1 cellular context compared by ENCODE assay signal in the genomic region with DNA sequence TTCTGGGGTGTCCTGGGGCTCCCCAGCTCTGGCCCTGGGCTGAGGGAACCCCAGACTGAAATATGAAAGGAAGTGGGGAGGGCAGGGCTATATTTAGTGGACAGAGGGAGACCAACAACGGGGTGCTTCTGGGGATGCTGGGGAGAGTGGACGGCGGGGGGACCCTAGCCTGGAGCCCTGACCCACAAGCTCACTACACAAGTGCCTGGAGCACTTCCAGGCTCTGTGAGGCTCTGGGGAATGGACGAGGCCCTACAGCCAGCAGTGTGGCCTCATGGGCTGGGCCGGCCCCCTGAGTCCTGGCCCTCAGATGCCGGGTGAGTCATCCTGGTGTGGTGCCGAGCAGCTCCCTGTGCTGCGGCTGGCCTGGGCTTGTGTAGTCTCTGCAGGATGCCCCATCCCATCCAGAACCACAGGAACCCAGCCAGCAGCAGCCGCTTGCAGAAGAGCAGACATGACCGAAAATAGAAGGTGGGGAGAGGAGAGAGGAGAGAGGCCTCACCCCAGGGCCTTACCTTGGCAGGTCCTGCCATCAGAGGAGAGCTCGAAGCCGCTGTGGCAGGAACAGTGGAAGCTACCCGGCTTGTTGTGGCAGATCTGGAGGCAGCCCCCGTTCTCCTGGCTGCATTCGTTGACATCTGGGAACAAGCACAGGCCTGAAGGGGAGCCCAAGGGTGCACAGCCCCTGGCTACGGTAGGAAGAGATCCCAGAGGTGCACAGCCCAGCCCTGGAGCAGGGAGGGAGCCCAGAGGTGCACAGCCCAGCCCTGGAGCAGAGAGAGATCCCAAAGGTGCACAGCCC.
TF ChIP-seq lines count a peak whose summit lies in the region.

No MANE protein-coding gene starts in this region.

TF ChIP-seq in K562, 482 proteins besides CTCF, POLR2A, EP300 and RAD21 (continued from another document):
- TF ChIP-seq, protein P1, sequence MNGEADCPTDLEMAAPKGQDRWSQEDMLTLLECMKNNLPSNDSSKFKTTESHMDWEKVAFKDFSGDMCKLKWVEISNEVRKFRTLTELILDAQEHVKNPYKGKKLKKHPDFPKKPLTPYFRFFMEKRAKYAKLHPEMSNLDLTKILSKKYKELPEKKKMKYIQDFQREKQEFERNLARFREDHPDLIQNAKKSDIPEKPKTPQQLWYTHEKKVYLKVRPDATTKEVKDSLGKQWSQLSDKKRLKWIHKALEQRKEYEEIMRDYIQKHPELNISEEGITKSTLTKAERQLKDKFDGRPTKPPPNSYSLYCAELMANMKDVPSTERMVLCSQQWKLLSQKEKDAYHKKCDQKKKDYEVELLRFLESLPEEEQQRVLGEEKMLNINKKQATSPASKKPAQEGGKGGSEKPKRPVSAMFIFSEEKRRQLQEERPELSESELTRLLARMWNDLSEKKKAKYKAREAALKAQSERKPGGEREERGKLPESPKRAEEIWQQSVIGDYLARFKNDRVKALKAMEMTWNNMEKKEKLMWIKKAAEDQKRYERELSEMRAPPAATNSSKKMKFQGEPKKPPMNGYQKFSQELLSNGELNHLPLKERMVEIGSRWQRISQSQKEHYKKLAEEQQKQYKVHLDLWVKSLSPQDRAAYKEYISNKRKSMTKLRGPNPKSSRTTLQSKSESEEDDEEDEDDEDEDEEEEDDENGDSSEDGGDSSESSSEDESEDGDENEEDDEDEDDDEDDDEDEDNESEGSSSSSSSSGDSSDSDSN (IDR thresholded peaks at IDR 0.05; ENCODE audit: borderline replicate concordance in 1 of 2, low read depth in 2 of 2, low read length in 2 of 2) = peak in 1 of 2 experiments; percentile 68; a peak in 1 of 4 replicates
- peak; percentile 16 for TF ChIP-seq RBBP5 (IDR thresholded peaks at IDR 0.05; ENCODE audit: borderline replicate concordance, insufficient read depth, low read length, poor library complexity, severe bottlenecking)
